In genomic region chr2:17821535-17822451, GRCh38 we compare ENCODE assay signal across 10 cellular contexts.
DNase-seq lines count a peak whose midpoint lies in the region; ATAC-seq and TF ChIP-seq lines count a peak whose summit lies in the region.
"Had no signal": no experiment of that assay in that cellular context is flagged by ENCODE, and none has a peak within 500 bp of the region (broad histone marks: within the 10 kb centered on the region; RNA-seq: fewer than 3 reads in every experiment).

No MANE protein-coding gene starts in this region.

- no peaks in the 10 kb centered on the region for H3K9me3 Mint-ChIP-seq in nephron
- H3K9me3 Mint-ChIP-seq: effector memory CD8-positive, alpha-beta T cell had no signal

- ATAC-seq in GM18870 (IDR thresholded peaks at IDR 0.05; ENCODE audit: unreplicated experiment) (peak; percentile 39), GM21737 (IDR thresholded peaks at IDR 0.05; ENCODE audit: unreplicated experiment) (peak; percentile 61)
- ATAC-seq: effector memory CD8-positive, alpha-beta T cell had no signal

- H3K4me1 Mint-ChIP-seq in nephron = peaks cover 40% of the 10 kb centered on the region

- no peak overlapping the region for H3K27ac ChIP-seq in caudate nucleus (ENCODE audit: low read depth, low read length)

- no peaks in the 10 kb centered on the region for H3K36me3 Mint-ChIP-seq in nephron (ENCODE audit: low read depth)

- H3K27me3 Mint-ChIP-seq in nephron (ENCODE audit: low read depth) = peaks cover 6% of the 10 kb centered on the region

- TF ChIP-seq CTCF in nephron (IDR thresholded peaks at IDR 0.05; ENCODE audit: unreplicated experiment in 3 of 3) = no peak

- no peak overlapping the region for H3K4me3 Mint-ChIP-seq in nephron
- H3K4me3 Mint-ChIP-seq: effector memory CD8-positive, alpha-beta T cell had no signal

- peak overlapping the region; percentile 72 to 77 (median 74) for H3K27ac Mint-ChIP-seq in nephron
- H3K27ac Mint-ChIP-seq: effector memory CD8-positive, alpha-beta T cell had no signal

- DNase-seq in NOMO-1 treated with DMSO at 0.1 percent for 48 hours (lab: John Stamatoyannopoulos, UW; ENCODE audit: unreplicated experiment) = peak; percentile 24
- no peak for DNase-seq in stimulated activated naive CD4-positive, alpha-beta T cell (lab: John Stamatoyannopoulos, UW)
- no peak for DNase-seq in activated naive CD4-positive, alpha-beta T cell (lab: John Stamatoyannopoulos, UW)
- DNase-seq in caudate nucleus (lab: John Stamatoyannopoulos, UW) = no peak
- no peak for DNase-seq in NCI-H524 (lab: John Stamatoyannopoulos, UW)
- DNase-seq: effector memory CD8-positive, alpha-beta T cell; MM.1S had no signal
